18 cellular contexts compared by ENCODE assay signal in the genomic region with DNA sequence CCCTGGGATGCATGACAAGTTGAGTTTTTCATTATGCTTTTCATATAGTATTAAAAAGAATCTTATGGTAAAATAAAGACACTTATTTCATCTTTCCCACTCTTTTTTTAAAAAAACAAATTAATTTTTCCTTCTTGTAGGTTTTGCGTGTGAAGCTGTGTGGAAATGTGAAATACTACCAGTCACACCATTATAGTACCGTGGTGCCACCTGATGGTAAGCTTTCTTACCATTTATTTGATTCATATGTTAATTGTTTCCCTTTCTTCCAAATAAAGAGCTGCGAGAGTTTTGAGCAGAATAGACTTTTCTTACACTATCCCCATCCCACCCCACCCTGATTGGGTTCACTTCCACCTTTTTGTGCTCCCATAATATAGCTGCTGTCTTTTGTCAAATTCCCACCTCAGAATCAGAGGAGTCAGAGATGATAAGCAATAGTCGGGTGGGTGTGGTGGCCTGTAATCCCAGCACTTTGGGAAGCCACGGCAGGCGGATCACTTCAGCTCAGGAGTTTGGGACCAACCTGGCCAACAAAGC. TPM values are rescaled to one million over a fixed set of nuclear protein-coding genes. Genes with fewer than 3 reads are reported as not detected.
DNase-seq lines count a peak whose midpoint lies in the region; ATAC-seq, FAIRE-seq and TF ChIP-seq lines count a peak whose summit lies in the region.
"Had no signal": no experiment of that assay in that cellular context is flagged by ENCODE, and none has a peak within 500 bp of the region (broad histone marks: within the 10 kb centered on the region; RNA-seq: fewer than 3 reads in every experiment).

No MANE protein-coding gene starts in this region.

- H3K27me3 ChIP-seq in HCT116 (ENCODE audit: insufficient read depth, low read length) (no peaks in the 10 kb centered on the region), GM12878 (replicated peaks in 1 of 2; ENCODE audit: control insufficient read depth in 2 of 2, insufficient read depth in 2 of 2, low read length in 1 of 2) (no peaks in the 10 kb centered on the region), HepG2 (ENCODE audit: control insufficient read depth in 1 of 2, insufficient read depth in 2 of 2, low read length in 2 of 2) (no peaks in the 10 kb centered on the region), brain microvascular endothelial cell (replicated peaks) (no peaks in the 10 kb centered on the region)
- H3K27me3 ChIP-seq: spleen, tibial nerve had no signal

- TF ChIP-seq EP300 in GM12878 (IDR thresholded peaks at IDR 0.05; ENCODE audit: borderline replicate concordance in 1 of 2, control insufficient read depth in 1 of 2, low read depth in 2 of 2, low read length in 2 of 2): no peak
- no peak for TF ChIP-seq EP300 in HepG2 (IDR thresholded peaks at IDR 0.05; ENCODE audit: low read depth in 2 of 2, low read length in 2 of 2)
- no peak for TF ChIP-seq EP300 in HepG2 (CRISPR knock-in tag; IDR thresholded peaks at IDR 0.05; ENCODE audit: borderline replicate concordance)

- BruUV-seq in HCT116 (replicated peaks; lab: Mats Ljungman, UMichigan) (no TSS peak), GM12878 (replicated peaks; lab: Mats Ljungman, UMichigan) (no TSS peak), HepG2 (replicated peaks; lab: Mats Ljungman, UMichigan) (no TSS peak)

- CTCF ChIA-PET in HCT116 (lab: Charles Lee) (interaction anchor here (1.1 kb wide), 1 partner anchor 231 kb away, joined by 5 read pairs; no protein-coding TSS in a partner anchor), GM12878 (lab: Yijun Ruan, JAX) (interaction anchor here (0.8 to 1.7 kb wide), 8 partner anchors 11 to 237 kb away, joined by 3 to 6 read pairs (median 4); a partner anchor contains a TSS), HepG2 (lab: Yijun Ruan, JAX; ENCODE audit: low intra/inter-chr PET ratio, low total read pairs) (no interaction called here)

- H3K4me2 ChIP-seq in HCT116 (ENCODE audit: low read length) (no peak overlapping the region), GM12878 (ENCODE audit: control insufficient read depth, insufficient read depth) (no peak overlapping the region), HepG2 (ENCODE audit: low read depth, low read length) (no peak overlapping the region)

- H4K20me1 ChIP-seq in HCT116 (ENCODE audit: insufficient read depth) (no peaks in the 10 kb centered on the region), GM12878 (ENCODE audit: control insufficient read depth, insufficient read depth) (no peaks in the 10 kb centered on the region), HepG2 (ENCODE audit: insufficient read depth, low read length) (no peaks in the 10 kb centered on the region)

- intact Hi-C loops in HCT116 (cut with micrococcal nuclease): no loop called here
- intact Hi-C loops in GM12878 (cut with micrococcal nuclease; ENCODE audit: unreplicated experiment): no loop called here
- intact Hi-C loops in HepG2 (cut with micrococcal nuclease; ENCODE audit: unreplicated experiment): loop anchor here (10.0 kb wide), 2 partner anchors 94 to 316 kb away; a partner anchor contains a TSS

- TF ChIP-seq RAD21 in HCT116 (IDR thresholded peaks at IDR 0.05; ENCODE audit: low read depth) (peak; percentile 35; the same call in 1 of the 2 replicates), GM12878 (IDR thresholded peaks at IDR 0.05; ENCODE audit: insufficient read depth, low read depth, low read length) (peak; percentile 49), HepG2 (CRISPR knock-in tag; IDR thresholded peaks at IDR 0.05) (no peak)

- H3K79me2 ChIP-seq in HCT116 (ENCODE audit: insufficient read depth, low read length): no peaks in the 10 kb centered on the region
- no peaks in the 10 kb centered on the region for H3K79me2 ChIP-seq in GM12878 (ENCODE audit: control insufficient read depth, insufficient read depth, low read length)
- no peaks in the 10 kb centered on the region for H3K79me2 ChIP-seq in HepG2 (ENCODE audit: insufficient read depth, low read length)

- no peak overlapping the region for H3K9ac ChIP-seq in HCT116 (ENCODE audit: low read length)
- H3K9ac ChIP-seq in GM12878 (ENCODE audit: control insufficient read depth, insufficient read depth, low read length): no peak overlapping the region
- H3K9ac ChIP-seq in HepG2 (ENCODE audit: insufficient read depth, low read depth, low read length): no peak overlapping the region

- POLR2A ChIA-PET in HCT116 (lab: Charles Lee) (no interaction called here), GM12878 (lab: Charles Lee) (interaction anchor here (0.5 kb wide), 1 partner anchor 403 kb away, joined by 3 read pairs; no protein-coding TSS in a partner anchor), HepG2 (lab: Yijun Ruan, JAX) (no interaction called here)

- ATAC-seq in HCT116 (no peak), GM12878 (no peak), HepG2 (no peak), GM18502 (IDR thresholded peaks at IDR 0.05; ENCODE audit: poor library complexity, unreplicated experiment) (no peak), GM19351 (IDR thresholded peaks at IDR 0.05; ENCODE audit: unreplicated experiment) (no peak)
- ATAC-seq: effector memory CD8-positive, alpha-beta T cell; lower lobe of right lung had no signal

- 96% methylated on average over 6 of the region's 6 CpGs for WGBS in GM12878 (ENCODE audit: insufficient coverage, insufficient replicate concordance, low lambda C conversion rate, missing lambda C conversion rate)
- WGBS in HepG2 (ENCODE audit: low lambda C conversion rate): 82% methylated on average over 6 of the region's 6 CpGs

- H3K27ac ChIP-seq in HCT116 (ENCODE audit: low read depth, low read length) (no peak overlapping the region), GM12878 (ENCODE audit: control insufficient read depth, insufficient read depth) (no peak overlapping the region), HepG2 (ENCODE audit: extremely low read length, insufficient read depth, low read length) (no peak overlapping the region), brain microvascular endothelial cell (no peak overlapping the region)
- H3K27ac ChIP-seq: lower lobe of right lung, RWPE1, spleen, tibial nerve had no signal

- H3K36me3 ChIP-seq in HCT116 (ENCODE audit: control insufficient read depth in 1 of 2, insufficient read depth in 2 of 2, low read length in 2 of 2) (no peaks in the 10 kb centered on the region), GM12878 (ENCODE audit: control insufficient read depth in 2 of 2, insufficient read depth in 2 of 2, low read length in 1 of 2) (peaks cover 0 to 3% of the 10 kb centered on the region in 2 experiments; a peak in 3 of 4 replicates), HepG2 (replicated peaks in 1 of 2; ENCODE audit: control insufficient read depth in 1 of 2, insufficient read depth in 2 of 2, low read length in 2 of 2) (peaks cover 0 to 9% of the 10 kb centered on the region in 2 experiments; a peak in 2 of 5 replicates), brain microvascular endothelial cell (replicated peaks) (no peaks in the 10 kb centered on the region)
- H3K36me3 ChIP-seq: lower lobe of right lung had no signal

- no peak for FAIRE-seq in GM12878 (lab: Jason Lieb, UNC)
- no peak for FAIRE-seq in HepG2 (lab: Jason Lieb, UNC)
- FAIRE-seq: GM12892, GM19239, H54 had no signal

- SMC1A ChIA-PET in GM12878 (lab: Charles Lee; ENCODE audit: uncharacterized antibody, unreplicated experiment): interaction anchor here (0.6 to 1.4 kb wide), 7 partner anchors 11 to 477 kb away, joined by 3 to 6 read pairs (median 3); no protein-coding TSS in a partner anchor

- peak; percentile 0 for DNase-seq in NCI-H345 treated with DMSO at 0.1 percent for 48 hours (lab: John Stamatoyannopoulos, UW; ENCODE audit: unreplicated experiment)
- no peak for DNase-seq in NCI-H345 (lab: John Stamatoyannopoulos, UW)
- no peak for DNase-seq in HCT116 (ENCODE audit: low read depth, low spot score)
- DNase-seq in GM12878 (ENCODE audit: low read depth, low spot score): no peak
- DNase-seq in HepG2 (ENCODE audit: low spot score): no peak
- no peak for DNase-seq in brain microvascular endothelial cell
- DNase-seq: DMS79; effector memory CD8-positive, alpha-beta T cell; lower lobe of right lung; spleen; T-helper 9 cell had no signal

- H3K4me1 ChIP-seq in HCT116 (ENCODE audit: control insufficient read depth in 1 of 2, insufficient read depth in 2 of 2, low read length in 2 of 2) (no peaks in the 10 kb centered on the region), GM12878 (ENCODE audit: control insufficient read depth, insufficient read depth, low read length) (no peaks in the 10 kb centered on the region), HepG2 (ENCODE audit: insufficient read depth, low read length) (peaks cover 8% of the 10 kb centered on the region)
- H3K4me1 ChIP-seq: lower lobe of right lung, spleen, tibial nerve had no signal

- no peak for TF ChIP-seq POLR2A in HCT116 (IDR thresholded peaks at IDR 0.05; ENCODE audit: borderline replicate concordance, extremely low read depth, insufficient read depth, insufficient read length)
- TF ChIP-seq POLR2A in GM12878 (IDR thresholded peaks at IDR 0.05; ENCODE audit: low read depth, low read length): no peak
- no peak for TF ChIP-seq POLR2A in HepG2 (IDR thresholded peaks at IDR 0.05; ENCODE audit: insufficient read depth in 1 of 2, low read depth in 2 of 2, low read length in 2 of 2)

- no peaks in the 10 kb centered on the region for H3K9me2 ChIP-seq in HCT116 (ENCODE audit: insufficient read depth)

- RAD21 ChIA-PET in HCT116 (lab: Charles Lee; ENCODE audit: low non-redundant PET in 1 of 2, low total read pairs in 2 of 2, uncharacterized antibody in 2 of 2, unreplicated experiment in 2 of 2): interaction anchor here in 1 of 2 experiments (0.6 kb wide), 1 partner anchor 340 kb away, joined by 3 read pairs; no protein-coding TSS in a partner anchor
- RAD21 ChIA-PET in GM12878 (lab: Charles Lee; ENCODE audit: unreplicated experiment): interaction anchor here (0.6 to 1.7 kb wide), 5 partner anchors 11 to 233 kb away, joined by 3 to 9 read pairs (median 3); no protein-coding TSS in a partner anchor

- in situ Hi-C loops in GM12878 (cut with MboI): no loop called here
- in situ Hi-C loops in HepG2 (cut with HindIII; ENCODE audit: extremely low pct_ligation_motif_present, low pct_unique_long_range_greater_than_20kb): loop anchor here (10.0 kb wide), 1 partner anchor 234 kb away; no protein-coding TSS in a partner anchor
- in situ Hi-C loops in brain microvascular endothelial cell (cut with HindIII; ENCODE audit: low pct_ligation_motif_present, low sequenced_read_pairs): no loop called here

- no peak overlapping the region for H2AFZ ChIP-seq in HCT116 (ENCODE audit: low read depth, low read length, poor library complexity, severe bottlenecking)
- H2AFZ ChIP-seq in GM12878 (ENCODE audit: control insufficient read depth, low read depth, low read length): no peak overlapping the region
- no peak overlapping the region for H2AFZ ChIP-seq in HepG2 (ENCODE audit: low read length)

- H3K9me3 ChIP-seq in HCT116 (ENCODE audit: control insufficient read depth in 1 of 2, insufficient read depth in 1 of 2, low read depth in 1 of 2, low read length in 2 of 2) (no peaks in the 10 kb centered on the region), GM12878 (replicated peaks; ENCODE audit: control insufficient read depth, insufficient read depth, low read length) (no peaks in the 10 kb centered on the region), HepG2 (ENCODE audit: low read length) (no peaks in the 10 kb centered on the region)
- H3K9me3 ChIP-seq: lower lobe of right lung, spleen, tibial nerve had no signal

- 0 out of 6 replicates have a peak, but pooled peaks of 1 of the 3 experiments have one; percentile 4 for TF ChIP-seq CTCF in HCT116 (IDR thresholded peaks at IDR 0.05 in 2 of 3, conservative IDR thresholded peaks at IDR 0.05 in 1 of 3; ENCODE audit: borderline replicate concordance in 1 of 3, insufficient read depth in 1 of 3, low read depth in 2 of 3, low read length in 2 of 3)
- peak in 2 of 3 experiments; percentile 12 to 25; a peak in 2 of 6 replicates for TF ChIP-seq CTCF in GM12878 (IDR thresholded peaks at IDR 0.05 in 2 of 3, conservative IDR thresholded peaks at IDR 0.05 in 1 of 3; ENCODE audit: control insufficient read depth in 2 of 3, extremely low read depth in 1 of 3, insufficient read depth in 1 of 3, low read depth in 3 of 3, low read length in 3 of 3)
- 0 out of 2 replicates have a peak, but pooled peaks have one; percentile 7 for TF ChIP-seq CTCF in HepG2 (CRISPR knock-in tag; IDR thresholded peaks at IDR 0.05)
- TF ChIP-seq CTCF in brain microvascular endothelial cell (IDR thresholded peaks at IDR 0.05; ENCODE audit: low read depth, low read length, missing control alignments): no peak

- H3K4me3 ChIP-seq in HCT116 (replicated peaks in 1 of 2; ENCODE audit: low read depth in 1 of 2, low read length in 2 of 2) (no peak overlapping the region), GM12878 (no peak overlapping the region), HepG2 (replicated peaks in 1 of 3; ENCODE audit: insufficient read depth in 1 of 3, low read depth in 2 of 3, low read length in 3 of 3) (no peak overlapping the region), brain microvascular endothelial cell (ENCODE audit: low read depth, low read length) (no peak overlapping the region)
- H3K4me3 ChIP-seq: lower lobe of right lung, spleen, tibial nerve had no signal

RNA-seq across cellular contexts. Expression of a gene that starts 44.3 kb away (rescaled TPM):
- total RNA-seq in HCT116 (2021; ENCODE audit: unreplicated experiment) (18.1 TPM), GM12878 (2014; rRNA removed) (24.0 and 33.7 TPM in 2 replicates), GM12878 (2014; rRNA removed; fragmentation: Illumina TruSeq; extraction: Trizol) (23.2 and 26.3 TPM in 2 replicates), GM12878 (2021) (18.1 and 20.0 TPM in 2 replicates), HepG2 (2016; rRNA removed; fragmentation: Illumina TruSeq; extraction: Trizol) (34.6 and 42.4 TPM in 2 replicates)
- 14.8 and 20.6 TPM in 2 replicates for polyA plus RNA-seq in HCT116 (2012)
- 6.7 and 7.8 TPM in 2 replicates for total RNA-seq in GM12878 (2013; cell fraction: nucleolus; rRNA removed)
- polyA plus RNA-seq in GM12878 (2011; ENCODE audit: low read depth): 19.4 TPM
- polyA plus RNA-seq in GM12878 (2011; rRNA removed) (66.8 and 78.1 TPM in 2 replicates), GM12878 (2014; fragmentation: Illumina TruSeq; extraction: Trizol) (34.0 and 44.0 TPM in 2 replicates), GM12878 (2014; fragmentation: Nextera tagmentation; extraction: Ambion mirVana) (10 to 100 TPM; 20.0 to 23.2 TPM), GM12878 (2014; rRNA removed) (22.9 and 27.9 TPM in 2 replicates), GM12878 (2016; fragmentation: Nextera tagmentation; extraction: Ambion mirVana) (10 to 100 TPM; 51.2 to 56.2 TPM), HepG2 (2011; rRNA removed) (14.7 and 19.7 TPM in 2 replicates)
- polyA plus RNA-seq in GM12878 (2011; cell fraction: cytosol; rRNA removed): 42.7 and 53.6 TPM in 2 replicates
- 11.5 and 13.8 TPM in 2 replicates for polyA plus RNA-seq in GM12878 (2011; cell fraction: nucleus; rRNA removed)
- polyA plus RNA-seq in GM12878 (2012): 11.4 and 13.6 TPM in 2 replicates
- polyA minus RNA-seq in GM12878 (2011; rRNA and poly(A)+ RNA removed): 47.1 and 85.4 TPM in 2 replicates
- 17.5 TPM in 2 replicates for polyA minus RNA-seq in GM12878 (2011; cell fraction: cytosol; rRNA and poly(A)+ RNA removed)
- polyA minus RNA-seq in GM12878 (2011; cell fraction: nucleus; rRNA and poly(A)+ RNA removed): 3.9 and 8.0 TPM in 2 replicates
- 5.4 and 5.6 TPM in 2 replicates for total RNA-seq in HepG2 (2016; cell fraction: cytosol; rRNA removed; fragmentation: Illumina TruSeq; extraction: Trizol; ENCODE audit: low read depth)
- total RNA-seq in HepG2 (2016; cell fraction: insoluble cytoplasmic fraction; rRNA removed; fragmentation: Illumina TruSeq; extraction: Trizol): 32.0 and 42.9 TPM in 2 replicates
- 8.5 and 10.8 TPM in 2 replicates for total RNA-seq in HepG2 (2016; cell fraction: membrane; rRNA removed; fragmentation: Illumina TruSeq; extraction: Trizol)
- 9.2 and 16.4 TPM in 2 replicates for total RNA-seq in HepG2 (2016; cell fraction: nucleus; rRNA removed; fragmentation: Illumina TruSeq; extraction: Trizol)
- 11.7 and 21.6 TPM in 2 replicates for polyA plus RNA-seq in HepG2 (2011; cell fraction: cytosol; rRNA removed)
- 3.0 and 5.4 TPM in 2 replicates for polyA plus RNA-seq in HepG2 (2011; cell fraction: nucleus; rRNA removed)
- 12.4 and 13.2 TPM in 2 replicates for polyA plus RNA-seq in HepG2 (2012)
- 4.6 and 5.3 TPM in 2 replicates for polyA plus RNA-seq in HepG2 (2016; cell fraction: cytosol; fragmentation: Illumina TruSeq; extraction: Trizol; ENCODE audit: low read depth)
- 41.5 and 42.2 TPM in 2 replicates for polyA plus RNA-seq in HepG2 (2016; cell fraction: insoluble cytoplasmic fraction; fragmentation: Illumina TruSeq; extraction: Trizol; ENCODE audit: low read depth)
- polyA plus RNA-seq in HepG2 (2016; cell fraction: membrane; fragmentation: Illumina TruSeq; extraction: Trizol; ENCODE audit: low read depth): 7.8 and 9.4 TPM in 2 replicates
- 22.9 and 25.4 TPM in 2 replicates for polyA plus RNA-seq in HepG2 (2016; cell fraction: nucleus; fragmentation: Illumina TruSeq; extraction: Trizol; ENCODE audit: insufficient read depth, low read depth)
- polyA minus RNA-seq in HepG2 (2011; rRNA and poly(A)+ RNA removed; ENCODE audit: low replicate concordance): 12.1 and 18.4 TPM in 2 replicates
- 7.5 and 9.4 TPM in 2 replicates for polyA minus RNA-seq in HepG2 (2011; cell fraction: cytosol; rRNA and poly(A)+ RNA removed)
- 4.6 and 9.7 TPM in 2 replicates for polyA minus RNA-seq in HepG2 (2011; cell fraction: nucleus; rRNA and poly(A)+ RNA removed)
